In genomic region chr4:42302348-42302747, GRCh38 we compare ENCODE assay signal across 8 cellular contexts.
DNase-seq lines count a peak whose midpoint lies in the region; ATAC-seq and TF ChIP-seq lines count a peak whose summit lies in the region.

No MANE protein-coding gene starts in this region.

- TF ChIP-seq CTCF in AG10803 (conservative IDR thresholded peaks at IDR 0.05; ENCODE audit: low read length) (0 out of 2 replicates have a peak, but pooled peaks have one; percentile 9), GM13977 (IDR thresholded peaks at IDR 0.05; ENCODE audit: extremely low read depth, insufficient read depth, missing control alignments) (peak; percentile 31), fibroblast of the aortic adventitia (IDR thresholded peaks at IDR 0.05; ENCODE audit: insufficient read depth, low read length) (peak; percentile 41), upper lobe of right lung (IDR thresholded peaks at IDR 0.05) (no peak)

- DNase-seq in AG10803 (ENCODE audit: low read depth): no peak
- DNase-seq in GM13977 (ENCODE audit: low spot score): no peak
- DNase-seq in NCI-H774 (lab: John Stamatoyannopoulos, UW): peak; percentile 3
- DNase-seq in fibroblast of the aortic adventitia (ENCODE audit: low read depth): peak; percentile 44
- no peak for DNase-seq in upper lobe of right lung
- no peak for DNase-seq in stimulated activated CD8-positive, alpha-beta memory T cell treated with anti-CD3 and anti-CD28 coated beads, Interleukin-4, amount 100 ng/mL, for 48 hours
- no peak for DNase-seq in activated CD8-positive, alpha-beta memory T cell treated with anti-CD3 and anti-CD28 coated beads for 24 hours

- H3K27ac ChIP-seq in upper lobe of right lung: no peak overlapping the region

- in situ Hi-C loops in GM13977 (cut with MboI; ENCODE audit: low pct_unique_long_range_greater_than_20kb, low sequenced_read_pairs, unreplicated experiment): no loop called here

- ATAC-seq in upper lobe of right lung: peak; percentile 50
- no peak for ATAC-seq in HG03025 (IDR thresholded peaks at IDR 0.05; ENCODE audit: low FRiP score, unreplicated experiment)

- H3K36me3 ChIP-seq in upper lobe of right lung: no peaks in the 10 kb centered on the region

- H3K4me3 ChIP-seq in AG10803 (ENCODE audit: low read length) (no peak overlapping the region), fibroblast of the aortic adventitia (ENCODE audit: low read depth, low read length) (no peak overlapping the region), upper lobe of right lung (no peak overlapping the region)

- intact Hi-C loops in upper lobe of right lung (cut with DNase I): no loop called here

- H3K4me1 ChIP-seq in upper lobe of right lung: no peaks in the 10 kb centered on the region

- H3K27me3 ChIP-seq in upper lobe of right lung: no peaks in the 10 kb centered on the region

- H3K9me3 ChIP-seq in upper lobe of right lung: no peaks in the 10 kb centered on the region

Comparison
In these comparisons a context has a peak if more than half of its experiments do, and no peak if none do; other contexts are left out.
1. DNase-seq: peak in NCI-H774 (single experiment) and fibroblast of the aortic adventitia (single experiment); none in AG10803 (single experiment), GM13977 (single experiment), upper lobe of right lung (single experiment), stimulated activated CD8-positive, alpha-beta memory T cell treated with anti-CD3 and anti-CD28 coated beads, Interleukin-4, amount 100 ng/mL, for 48 hours (single experiment) and activated CD8-positive, alpha-beta memory T cell treated with anti-CD3 and anti-CD28 coated beads for 24 hours (single experiment).